In the genomic region with DNA sequence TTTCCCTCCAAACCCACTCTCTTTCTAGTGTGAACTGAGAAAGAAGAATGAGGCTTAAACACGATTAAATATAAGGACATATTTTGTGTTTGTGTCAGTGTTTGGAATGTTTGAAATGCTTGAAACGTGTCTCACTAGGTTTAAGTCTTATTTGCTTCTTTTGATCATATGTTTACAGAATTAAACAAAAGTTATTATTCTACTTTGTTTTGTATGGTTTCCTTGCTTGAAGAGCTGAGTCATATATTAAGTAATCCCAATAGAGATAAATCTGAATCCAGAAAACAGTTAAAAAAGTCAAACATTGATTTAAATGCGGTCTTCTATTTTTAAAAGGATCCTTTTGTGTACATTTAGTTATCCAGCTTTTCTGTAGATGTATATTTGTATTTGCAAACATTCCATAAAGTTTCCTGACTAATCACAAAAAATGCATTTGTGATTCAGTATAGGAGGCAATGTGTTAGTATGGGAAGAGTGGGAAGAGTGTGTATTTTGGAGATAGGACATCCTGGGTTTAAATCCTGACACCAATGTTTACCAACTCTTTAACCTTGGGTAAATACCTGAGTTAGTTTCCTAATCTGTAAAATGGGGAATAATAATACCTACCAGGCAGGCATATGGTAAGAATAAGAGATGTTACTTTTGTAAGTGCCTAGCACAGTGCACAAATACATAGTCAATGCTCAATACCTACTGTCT, we compare ENCODE assay signal across 19 cellular contexts.
DNase-seq lines count a peak whose midpoint lies in the region; ATAC-seq, FAIRE-seq and TF ChIP-seq lines count a peak whose summit lies in the region.
"Had no signal": no experiment of that assay in that cellular context is flagged by ENCODE, and none has a peak within 500 bp of the region (broad histone marks: within the 10 kb centered on the region; RNA-seq: fewer than 3 reads in every experiment).

No MANE protein-coding gene starts in this region.

- H3K27ac ChIP-seq in HepG2 (ENCODE audit: extremely low read length, insufficient read depth, low read length) (no peak overlapping the region), right lobe of liver (no peak overlapping the region), SJSA1 (peak overlapping the region; percentile 61)
- H3K27ac ChIP-seq: psoas muscle, thyroid gland had no signal

- TF ChIP-seq POLR2A in HepG2 (IDR thresholded peaks at IDR 0.05; ENCODE audit: insufficient read depth in 1 of 2, low read depth in 2 of 2, low read length in 2 of 2) (no peak), right lobe of liver (IDR thresholded peaks at IDR 0.05) (no peak)

- TF ChIP-seq CTCF in HepG2 (CRISPR knock-in tag; IDR thresholded peaks at IDR 0.05) (no peak), right lobe of liver (IDR thresholded peaks at IDR 0.05) (no peak), fibroblast of the aortic adventitia (IDR thresholded peaks at IDR 0.05; ENCODE audit: insufficient read depth, low read length) (no peak)

- TF ChIP-seq EP300 in HepG2 (IDR thresholded peaks at IDR 0.05; ENCODE audit: low read depth in 2 of 2, low read length in 2 of 2) (no peak; a peak in 1 of 4 replicates), HepG2 (CRISPR knock-in tag; IDR thresholded peaks at IDR 0.05; ENCODE audit: borderline replicate concordance) (no peak)

- intact Hi-C loops in HepG2 (cut with micrococcal nuclease; ENCODE audit: unreplicated experiment), result no loop called here
- intact Hi-C loops in right lobe of liver (cut with DNase I), result no loop called here

- no peaks in the 10 kb centered on the region for H3K79me2 ChIP-seq in HepG2 (ENCODE audit: insufficient read depth, low read length)

- H3K9ac ChIP-seq in HepG2 (ENCODE audit: insufficient read depth, low read depth, low read length), result no peak overlapping the region

- peak; percentile 62 for DNase-seq in HepG2 (ENCODE audit: low spot score)
- DNase-seq in right lobe of liver, result no peak
- DNase-seq in SJSA1 (ENCODE audit: low read depth in 1 of 2, low spot score in 2 of 2), result peak in 1 of 2 experiments; percentile 89
- DNase-seq in fibroblast of the aortic adventitia (ENCODE audit: low read depth), result peak; percentile 3
- DNase-seq in NCI-H1048 (lab: John Stamatoyannopoulos, UW), result no peak
- DNase-seq in activated CD4-positive, alpha-beta T cell treated with anti-CD3 and anti-CD28 coated beads, Interleukin-2, amount 50 U/mL, for 48 hours, result no peak
- DNase-seq: 8988T, left cardiac atrium, NCI-H1092 treated with DMSO at 0.1 percent for 48 hours, NCI-H2107, NCI-H526, nephron progenitor cell, psoas muscle, thyroid gland had no signal

- H3K27me3 ChIP-seq in HepG2 (ENCODE audit: control insufficient read depth in 1 of 2, insufficient read depth in 2 of 2, low read length in 2 of 2) (no peaks in the 10 kb centered on the region), right lobe of liver (peaks cover 0 to 11% of the 10 kb centered on the region in 2 donors), SJSA1 (replicated peaks) (no peaks in the 10 kb centered on the region)
- H3K27me3 ChIP-seq: thyroid gland had no signal

- H3K36me3 ChIP-seq in HepG2 (replicated peaks in 1 of 2; ENCODE audit: control insufficient read depth in 1 of 2, insufficient read depth in 2 of 2, low read length in 2 of 2), result no peaks in the 10 kb centered on the region
- no peaks in the 10 kb centered on the region for H3K36me3 ChIP-seq in right lobe of liver
- no peaks in the 10 kb centered on the region for H3K36me3 ChIP-seq in SJSA1
- H3K36me3 ChIP-seq: thyroid gland had no signal

- no peak; the same call in 2 of the 3 replicates for ATAC-seq in HepG2
- no peak for ATAC-seq in right lobe of liver
- ATAC-seq in GM21717 (IDR thresholded peaks at IDR 0.05; ENCODE audit: unreplicated experiment), result no peak
- no peak for ATAC-seq in GM19328 (IDR thresholded peaks at IDR 0.05; ENCODE audit: unreplicated experiment)
- ATAC-seq: esophagus mucosa, HCT116, left cardiac atrium, psoas muscle, WTC11 had no signal

- H3K4me3 ChIP-seq in HepG2 (replicated peaks in 1 of 3; ENCODE audit: insufficient read depth in 1 of 3, low read depth in 2 of 3, low read length in 3 of 3) (no peak overlapping the region), right lobe of liver (no peak overlapping the region), SJSA1 (no peak overlapping the region), fibroblast of the aortic adventitia (ENCODE audit: low read depth, low read length) (no peak overlapping the region)
- H3K4me3 ChIP-seq: psoas muscle, thyroid gland had no signal

- H3K9me3 ChIP-seq in HepG2 (ENCODE audit: low read length) (no peaks in the 10 kb centered on the region), right lobe of liver (no peaks in the 10 kb centered on the region), SJSA1 (replicated peaks) (no peaks in the 10 kb centered on the region)
- H3K9me3 ChIP-seq: psoas muscle, thyroid gland had no signal

- in situ Hi-C loops in HepG2 (cut with HindIII; ENCODE audit: extremely low pct_ligation_motif_present, low pct_unique_long_range_greater_than_20kb), result no loop called here

- H2AFZ ChIP-seq in HepG2 (ENCODE audit: low read length), result no peak overlapping the region

- no peak for TF ChIP-seq RAD21 in HepG2 (CRISPR knock-in tag; IDR thresholded peaks at IDR 0.05)

- FAIRE-seq in HepG2 (lab: Jason Lieb, UNC), result peak; percentile 57

- POLR2A ChIA-PET in HepG2 (lab: Yijun Ruan, JAX), result no interaction called here

- peaks cover 18% of the 10 kb centered on the region for H3K4me1 ChIP-seq in HepG2 (ENCODE audit: insufficient read depth, low read length)
- no peaks in the 10 kb centered on the region for H3K4me1 ChIP-seq in right lobe of liver
- H3K4me1 ChIP-seq in SJSA1 (replicated peaks), result peaks cover 21% of the 10 kb centered on the region
- H3K4me1 ChIP-seq: psoas muscle, thyroid gland had no signal

- H3K4me2 ChIP-seq in HepG2 (ENCODE audit: low read depth, low read length), result no peak overlapping the region

- WGBS in HepG2 (ENCODE audit: low lambda C conversion rate), result under 1% methylated on average over 3 of the region's 3 CpGs
- 32% methylated on average over 3 of the region's 3 CpGs for WGBS in right lobe of liver (ENCODE audit: insufficient coverage, low coverage, low lambda C conversion rate, missing lambda C conversion rate)

- no peaks in the 10 kb centered on the region for H4K20me1 ChIP-seq in HepG2 (ENCODE audit: insufficient read depth, low read length)

- no TSS peak for BruUV-seq in HepG2 (replicated peaks; lab: Mats Ljungman, UMichigan)

- CTCF ChIA-PET in HepG2 (lab: Yijun Ruan, JAX; ENCODE audit: low intra/inter-chr PET ratio, low total read pairs), result no interaction called here

TF ChIP-seq in HepG2, 621 proteins besides CTCF, POLR2A, EP300 and RAD21 (continues in another document):
- TF ChIP-seq SIX1 (CRISPR knock-in tag; IDR thresholded peaks at IDR 0.05; ENCODE audit: borderline replicate concordance) (no peak), SOX13 (IDR thresholded peaks at IDR 0.05) (no peak), SOX13 (CRISPR knock-in tag; conservative IDR thresholded peaks at IDR 0.05 in 1 of 2, IDR thresholded peaks at IDR 0.05 in 1 of 2) (peak in 1 of 2 experiments; percentile 52; a peak in 1 of 4 replicates), SOX5 (CRISPR knock-in tag; IDR thresholded peaks at IDR 0.05; ENCODE audit: borderline replicate concordance) (peak; percentile 62; the same call in 1 of the 2 replicates), SALL1 (CRISPR knock-in tag; IDR thresholded peaks at IDR 0.05) (no peak), FOSL1 (CRISPR knock-in tag; IDR thresholded peaks at IDR 0.05; ENCODE audit: borderline replicate concordance) (peak; percentile 23; the same call in 1 of the 2 replicates), SAP130 (CRISPR knock-in tag; IDR thresholded peaks at IDR 0.05; ENCODE audit: low read depth) (0 out of 2 replicates have a peak, but pooled peaks have one; percentile 16), SOX6 (IDR thresholded peaks at IDR 0.05) (no peak), SOX6 (CRISPR knock-in tag; IDR thresholded peaks at IDR 0.05) (peak; percentile 40; the same call in 1 of the 2 replicates)
- TF ChIP-seq, protein P1, sequence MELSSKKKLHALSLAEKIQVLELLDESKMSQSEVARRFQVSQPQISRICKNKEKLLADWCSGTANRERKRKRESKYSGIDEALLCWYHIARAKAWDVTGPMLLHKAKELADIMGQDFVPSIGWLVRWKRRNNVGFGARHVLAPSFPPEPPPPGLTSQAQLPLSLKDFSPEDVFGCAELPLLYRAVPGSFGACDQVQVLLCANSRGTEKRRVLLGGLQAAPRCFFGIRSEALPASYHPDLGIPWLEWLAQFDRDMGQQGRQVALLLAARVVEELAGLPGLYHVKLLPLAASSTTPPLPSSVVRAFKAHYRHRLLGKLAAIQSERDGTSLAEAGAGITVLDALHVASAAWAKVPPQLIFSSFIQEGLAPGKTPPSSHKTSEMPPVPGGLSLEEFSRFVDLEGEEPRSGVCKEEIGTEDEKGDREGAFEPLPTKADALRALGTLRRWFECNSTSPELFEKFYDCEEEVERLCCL (CRISPR knock-in tag; IDR thresholded peaks at IDR 0.05; ENCODE audit: borderline replicate concordance), result no peak

Comparison
In these comparisons a context has a peak if more than half of its experiments do, and no peak if none do; other contexts are left out.
1. DNase-seq: peak in HepG2 (single experiment) and fibroblast of the aortic adventitia (single experiment); none in right lobe of liver (0 of 3), NCI-H1048 (single experiment) and activated CD4-positive, alpha-beta T cell treated with anti-CD3 and anti-CD28 coated beads, Interleukin-2, amount 50 U/mL, for 48 hours (0 of 2).